ENCODE assay signal across 2 cellular contexts in genomic region chr20:31707994-31708744, GRCh38.
A peak's percentile ranks its signal among the peaks of the same experiment; 100 is the strongest.
TF ChIP-seq lines count a peak whose summit lies in the region.

No MANE protein-coding gene starts in this region.

TF ChIP-seq in WTC11, 78 proteins besides CTCF, POLR2A, EP300 and RAD21:
- TF ChIP-seq FOXP4 (CRISPR knock-in tag; IDR thresholded peaks at IDR 0.05) (no peak), ZNF512 (CRISPR knock-in tag; IDR thresholded peaks at IDR 0.05; ENCODE audit: borderline replicate concordance) (no peak), ELF4 (CRISPR knock-in tag; IDR thresholded peaks at IDR 0.05; ENCODE audit: low read depth) (no peak)

TF ChIP-seq in HepG2, 621 proteins besides CTCF, POLR2A, EP300 and RAD21 (continues in another document):
- no peak for TF ChIP-seq HOXA7 (CRISPR knock-in tag; IDR thresholded peaks at IDR 0.05)
- 0 out of 2 replicates have a peak, but pooled peaks have one; percentile 38 for TF ChIP-seq ZUFSP (CRISPR knock-in tag; IDR thresholded peaks at IDR 0.05; ENCODE audit: borderline replicate concordance)
- TF ChIP-seq SMAD9 (CRISPR knock-in tag; IDR thresholded peaks at IDR 0.05), result peak; percentile 67; the same call in 1 of the 2 replicates
- TF ChIP-seq HMG20B (CRISPR knock-in tag; conservative IDR thresholded peaks at IDR 0.05), result no peak
- no peak for TF ChIP-seq ZNF432 (CRISPR knock-in tag; IDR thresholded peaks at IDR 0.05; ENCODE audit: borderline replicate concordance)
- TF ChIP-seq IKZF5 (CRISPR knock-in tag; IDR thresholded peaks at IDR 0.05), result no peak
- TF ChIP-seq PRDM15 (CRISPR knock-in tag; IDR thresholded peaks at IDR 0.05), result no peak
- TF ChIP-seq UBTF (CRISPR knock-in tag; IDR thresholded peaks at IDR 0.05), result no peak
- no peak for TF ChIP-seq IRX3 (CRISPR knock-in tag; IDR thresholded peaks at IDR 0.05; ENCODE audit: borderline replicate concordance, low read depth)
- 0 out of 2 replicates have a peak, but pooled peaks have one; percentile 24 for TF ChIP-seq PITX1 (CRISPR knock-in tag; IDR thresholded peaks at IDR 0.05)
- no peak for TF ChIP-seq ZNF883 (CRISPR knock-in tag; IDR thresholded peaks at IDR 0.05; ENCODE audit: not compliant biosample characterization)
- no peak for TF ChIP-seq SIX4 (CRISPR knock-in tag; IDR thresholded peaks at IDR 0.05)
- 0 out of 2 replicates have a peak, but pooled peaks have one; percentile 17 for TF ChIP-seq TFDP2 (CRISPR knock-in tag; IDR thresholded peaks at IDR 0.05)
- no peak for TF ChIP-seq ATF4 (CRISPR knock-in tag; IDR thresholded peaks at IDR 0.05)
- TF ChIP-seq TCF7L2 (IDR thresholded peaks at IDR 0.05; ENCODE audit: low read depth, low read length), result no peak
- no peak for TF ChIP-seq IRF9 (CRISPR knock-in tag; IDR thresholded peaks at IDR 0.05; ENCODE audit: borderline replicate concordance)
- no peak for TF ChIP-seq PRMT3 (CRISPR knock-in tag; IDR thresholded peaks at IDR 0.05; ENCODE audit: borderline replicate concordance, low read depth)
- TF ChIP-seq CERS6 (CRISPR knock-in tag; IDR thresholded peaks at IDR 0.05), result no peak
- peak; percentile 47; the same call in 1 of the 2 replicates for TF ChIP-seq CBX5 (CRISPR knock-in tag; IDR thresholded peaks at IDR 0.05; ENCODE audit: borderline replicate concordance)
- TF ChIP-seq ZNF281 (CRISPR knock-in tag; IDR thresholded peaks at IDR 0.05; ENCODE audit: borderline replicate concordance), result peak; percentile 35; the same call in 1 of the 2 replicates
- TF ChIP-seq JUND (CRISPR knock-in tag; IDR thresholded peaks at IDR 0.05), result no peak
- TF ChIP-seq REXO4 (CRISPR knock-in tag; IDR thresholded peaks at IDR 0.05; ENCODE audit: borderline replicate concordance), result no peak
- TF ChIP-seq KMT2A (CRISPR knock-in tag; IDR thresholded peaks at IDR 0.05), result 0 out of 2 replicates have a peak, but pooled peaks have one; percentile 35
- TF ChIP-seq PHF20 (CRISPR knock-in tag; IDR thresholded peaks at IDR 0.05), result no peak
- 0 out of 2 replicates have a peak, but pooled peaks have one; percentile 56 for TF ChIP-seq ZNF230 (CRISPR knock-in tag; IDR thresholded peaks at IDR 0.05)
- no peak for TF ChIP-seq SAP130 (CRISPR knock-in tag; IDR thresholded peaks at IDR 0.05; ENCODE audit: low read depth)
- 0 out of 2 replicates have a peak, but pooled peaks have one; percentile 7 for TF ChIP-seq ELF1 (CRISPR knock-in tag; IDR thresholded peaks at IDR 0.05)
- TF ChIP-seq SPEN (CRISPR knock-in tag; IDR thresholded peaks at IDR 0.05; ENCODE audit: low read depth), result no peak
- no peak for TF ChIP-seq ZNF776 (CRISPR knock-in tag; IDR thresholded peaks at IDR 0.05)
- TF ChIP-seq NFIC (IDR thresholded peaks at IDR 0.05; ENCODE audit: low read length), result no peak
- TF ChIP-seq DRAP1 (CRISPR knock-in tag; IDR thresholded peaks at IDR 0.05), result no peak
- no peak for TF ChIP-seq ZNF772 (CRISPR knock-in tag; IDR thresholded peaks at IDR 0.05)
- TF ChIP-seq ZXDC (CRISPR knock-in tag; IDR thresholded peaks at IDR 0.05), result 0 out of 2 replicates have a peak, but pooled peaks have one; percentile 52
- TF ChIP-seq NCOA2 (CRISPR knock-in tag; IDR thresholded peaks at IDR 0.05), result no peak
- TF ChIP-seq SYNCRIP (IDR thresholded peaks at IDR 0.05; ENCODE audit: insufficient read depth, low read depth, low read length), result no peak
- no peak for TF ChIP-seq CEBPB (IDR thresholded peaks at IDR 0.05; ENCODE audit: borderline replicate concordance, low read depth, low read length)
